In genomic region chr14:100585448-100586152, GRCh38 we compare ENCODE assay signal across 15 cellular contexts. TPM values are rescaled to one million over a fixed set of nuclear protein-coding genes. Genes with fewer than 3 reads are reported as not detected.
A peak's percentile ranks its signal among the peaks of the same experiment; 100 is the strongest.
DNase-seq lines count a peak whose midpoint lies in the region; ATAC-seq and TF ChIP-seq lines count a peak whose summit lies in the region.
"Had no signal": no experiment of that assay in that cellular context is flagged by ENCODE, and none has a peak within 500 bp of the region (broad histone marks: within the 10 kb centered on the region; RNA-seq: fewer than 3 reads in every experiment).

No MANE protein-coding gene starts in this region.

- H3K27ac ChIP-seq in heart right ventricle: no peak overlapping the region
- no peak overlapping the region for H3K27ac ChIP-seq in upper lobe of right lung
- H3K27ac ChIP-seq: esophagus muscularis mucosa, HL-60, SJSA1, transverse colon had no signal

- H3K9me3 Mint-ChIP-seq in activated CD4-positive, alpha-beta memory T cell treated with anti-CD3 and anti-CD28 coated beads for 36 hours: no peaks in the 10 kb centered on the region
- H3K9me3 Mint-ChIP-seq in memory B cell: no peaks in the 10 kb centered on the region
- H3K9me3 Mint-ChIP-seq in stimulated activated memory B cell treated with anti-CD40 and anti-IgM and Interleukin-4, amounts not matched to agents 10 μg/mL and 1 μg/mL and 100 μg/mL, for 72 hours: peaks cover 4% of the 10 kb centered on the region

- H3K27me3 ChIP-seq in heart right ventricle (peaks cover 0 to 48% (median 44%) of the 10 kb centered on the region in 7 donors), upper lobe of right lung (peaks cover 37% of the 10 kb centered on the region)

- H3K9me3 ChIP-seq in heart right ventricle (no peaks in the 10 kb centered on the region), upper lobe of right lung (no peaks in the 10 kb centered on the region)
- H3K9me3 ChIP-seq: esophagus muscularis mucosa, SJSA1, transverse colon had no signal

- no peak overlapping the region for H3K27ac Mint-ChIP-seq in activated CD4-positive, alpha-beta memory T cell treated with anti-CD3 and anti-CD28 coated beads for 36 hours
- H3K27ac Mint-ChIP-seq in memory B cell: no peak overlapping the region
- no peak overlapping the region for H3K27ac Mint-ChIP-seq in stimulated activated memory B cell treated with anti-CD40 and anti-IgM and Interleukin-4, amounts not matched to agents 10 μg/mL and 1 μg/mL and 100 μg/mL, for 72 hours

- no peaks in the 10 kb centered on the region for H3K36me3 Mint-ChIP-seq in activated CD4-positive, alpha-beta memory T cell treated with anti-CD3 and anti-CD28 coated beads for 36 hours
- no peaks in the 10 kb centered on the region for H3K36me3 Mint-ChIP-seq in memory B cell
- H3K36me3 Mint-ChIP-seq in stimulated activated memory B cell treated with anti-CD40 and anti-IgM and Interleukin-4, amounts not matched to agents 10 μg/mL and 1 μg/mL and 100 μg/mL, for 72 hours: no peaks in the 10 kb centered on the region

- no peak for TF ChIP-seq CTCF in heart right ventricle (IDR thresholded peaks at IDR 0.05)
- TF ChIP-seq CTCF in upper lobe of right lung (IDR thresholded peaks at IDR 0.05): no peak

- peak overlapping the region; percentile 71 for H3K4me3 Mint-ChIP-seq in activated CD4-positive, alpha-beta memory T cell treated with anti-CD3 and anti-CD28 coated beads for 36 hours
- H3K4me3 Mint-ChIP-seq in memory B cell: peak overlapping the region; percentile 21
- H3K4me3 Mint-ChIP-seq in stimulated activated memory B cell treated with anti-CD40 and anti-IgM and Interleukin-4, amounts not matched to agents 10 μg/mL and 1 μg/mL and 100 μg/mL, for 72 hours: no peak overlapping the region

- H3K4me3 ChIP-seq in heart right ventricle (peak overlapping the region in 2 of 10 donors; percentile 60 to 79), upper lobe of right lung (no peak overlapping the region)
- H3K4me3 ChIP-seq: GM12878 had no signal

- no peak for ATAC-seq in heart right ventricle
- no peak for ATAC-seq in memory B cell (ENCODE audit: low read depth)
- no peak for ATAC-seq in upper lobe of right lung
- ATAC-seq in stimulated activated memory B cell treated with anti-CD40 and anti-IgM and Interleukin-4, amounts not matched to agents 10 μg/mL and 1 μg/mL and 100 μg/mL, for 72 hours: no peak
- ATAC-seq in GM18873 (IDR thresholded peaks at IDR 0.05; ENCODE audit: low FRiP score, unreplicated experiment): no peak

- H3K4me1 ChIP-seq in heart right ventricle (peaks cover 2 to 18% (median 10%) of the 10 kb centered on the region in 9 donors), upper lobe of right lung (peaks cover 6% of the 10 kb centered on the region)

- CTCF ChIA-PET in activated CD4-positive, alpha-beta memory T cell treated with anti-CD3 and anti-CD28 coated beads for 36 hours (lab: Charles Lee): interaction anchor here (1.2 kb wide), 1 partner anchor 68 kb away, joined by 4 read pairs; no protein-coding TSS in a partner anchor

- 85 to 89% methylated on average over 23 of the region's 23 CpGs for WGBS in heart right ventricle, 2 donors

- peaks cover 2% of the 10 kb centered on the region for H3K4me1 Mint-ChIP-seq in activated CD4-positive, alpha-beta memory T cell treated with anti-CD3 and anti-CD28 coated beads for 36 hours (ENCODE audit: low read depth)
- no peaks in the 10 kb centered on the region for H3K4me1 Mint-ChIP-seq in memory B cell
- no peaks in the 10 kb centered on the region for H3K4me1 Mint-ChIP-seq in stimulated activated memory B cell treated with anti-CD40 and anti-IgM and Interleukin-4, amounts not matched to agents 10 μg/mL and 1 μg/mL and 100 μg/mL, for 72 hours

- H3K27me3 Mint-ChIP-seq in activated CD4-positive, alpha-beta memory T cell treated with anti-CD3 and anti-CD28 coated beads for 36 hours: peaks cover 9% of the 10 kb centered on the region
- H3K27me3 Mint-ChIP-seq in memory B cell: peaks cover 21% of the 10 kb centered on the region
- H3K27me3 Mint-ChIP-seq in stimulated activated memory B cell treated with anti-CD40 and anti-IgM and Interleukin-4, amounts not matched to agents 10 μg/mL and 1 μg/mL and 100 μg/mL, for 72 hours: peaks cover 42% of the 10 kb centered on the region

- POLR2A ChIA-PET in activated CD4-positive, alpha-beta memory T cell treated with anti-CD3 and anti-CD28 coated beads for 36 hours (lab: Charles Lee): no interaction called here

- DNase-seq in cardiac septum (ENCODE audit: low spot score) (peak; percentile 67), heart right ventricle (no peak), memory B cell (ENCODE audit: low spot score in 2 of 2) (no peak), upper lobe of right lung (peak; percentile 39), putamen (ENCODE audit: low spot score) (no peak)
- no peak for DNase-seq in activated CD4-positive, alpha-beta memory T cell treated with anti-CD3 and anti-CD28 coated beads for 36 hours
- DNase-seq: DMS 273 treated with DMSO at 0.1 percent for 48 hours, NCI-H524 had no signal

- intact Hi-C loops in cardiac septum (cut with DNase I): no loop called here
- intact Hi-C loops in heart right ventricle (cut with DNase I): no loop called here
- intact Hi-C loops in activated CD4-positive, alpha-beta memory T cell treated with anti-CD3 and anti-CD28 coated beads for 36 hours (cut with micrococcal nuclease): no loop called here
- intact Hi-C loops in upper lobe of right lung (cut with DNase I): no loop called here

- no peaks in the 10 kb centered on the region for H3K36me3 ChIP-seq in heart right ventricle
- H3K36me3 ChIP-seq in upper lobe of right lung: no peaks in the 10 kb centered on the region
- H3K36me3 ChIP-seq: esophagus muscularis mucosa, SJSA1, transverse colon had no signal

RNA-seq across cellular contexts. Expression of gene BEGAIN, which starts 1.6 kb away (rescaled TPM):
- 1.2 TPM for total RNA-seq in cardiac septum
- 1 to 10 TPM in 5 of 10 donors, under 1 TPM in 5; 0.30 to 4.3 (median 1.1) TPM for total RNA-seq in heart right ventricle
- polyA plus RNA-seq in heart right ventricle: under 1 TPM; 0.20 to 0.51 TPM
- 1 to 10 TPM; 3.3 to 3.4 TPM for total RNA-seq in activated CD4-positive, alpha-beta memory T cell treated with anti-CD3 and anti-CD28 coated beads for 36 hours
- 1.5 TPM for total RNA-seq in upper lobe of right lung
- total RNA-seq: SJSA1 had no signal

Comparison
In these comparisons a context has a peak if more than half of its experiments do, and no peak if none do; other contexts are left out.
1. DNase-seq: peak in cardiac septum (single experiment) and upper lobe of right lung (single experiment); none in heart right ventricle (0 of 2), activated CD4-positive, alpha-beta memory T cell treated with anti-CD3 and anti-CD28 coated beads for 36 hours (single experiment), memory B cell (0 of 2) and putamen (single experiment).